In genomic region chr12:47066278-47067048, GRCh38 we compare ENCODE assay signal across 17 cellular contexts. TPM values are rescaled to one million over a fixed set of nuclear protein-coding genes. Genes with fewer than 3 reads are reported as not detected.
DNase-seq lines count a peak whose midpoint lies in the region; ATAC-seq, FAIRE-seq and TF ChIP-seq lines count a peak whose summit lies in the region.
"Had no signal": no experiment of that assay in that cellular context is flagged by ENCODE, and none has a peak within 500 bp of the region (broad histone marks: within the 10 kb centered on the region; RNA-seq: fewer than 3 reads in every experiment).

No MANE protein-coding gene starts in this region.

- H3K79me2 ChIP-seq in astrocyte (ENCODE audit: insufficient read depth, low read length): no peaks in the 10 kb centered on the region

- H3K27ac ChIP-seq in astrocyte (ENCODE audit: low read depth, low read length): no peak overlapping the region
- H3K27ac ChIP-seq: skin epidermis, thyroid gland had no signal

- intact Hi-C loops in activated CD4-positive, alpha-beta T cell treated with anti-CD3 and anti-CD28 coated beads for 36 hours (cut with DNase I, micrococcal nuclease): no loop called here

- no peaks in the 10 kb centered on the region for H3K27me3 ChIP-seq in astrocyte (ENCODE audit: insufficient read depth, low read length)
- H3K27me3 ChIP-seq: thyroid gland had no signal

- peak; percentile 33 for DNase-seq in activated CD4-positive, alpha-beta T cell treated with anti-CD3 and anti-CD28 coated beads for 36 hours
- no peak for DNase-seq in activated CD4-positive, alpha-beta T cell treated with anti-CD3 and anti-CD28 coated beads, Interleukin-2, amount 10 ng/mL, durations not matched to agents 7 days and 5 days
- peak; percentile 89 for DNase-seq in astrocyte (ENCODE audit: low read depth)
- no peak for DNase-seq in stimulated activated effector memory CD8-positive, alpha-beta T cell treated with anti-CD3 and anti-CD28 coated beads, Interleukin-12 subunit alpha, Interleukin-12 subunit beta, amount 100 ng/mL, for 72 hours (ENCODE audit: low spot score in 2 of 2)
- DNase-seq in NCI-H1417 (lab: John Stamatoyannopoulos, UW): no peak
- no peak for DNase-seq in NCI-H187 (lab: John Stamatoyannopoulos, UW)
- DNase-seq: Calu3, caudate nucleus, Kasumi-1, NCI-H2171, nephron progenitor cell, SK-N-SH, thyroid gland had no signal

- no peaks in the 10 kb centered on the region for H4K20me1 ChIP-seq in astrocyte (ENCODE audit: insufficient read depth, low read length)

- TF ChIP-seq CTCF in astrocyte (IDR thresholded peaks at IDR 0.05; ENCODE audit: insufficient read depth, low read depth, low read length): no peak

- FAIRE-seq in astrocyte (lab: Jason Lieb, UNC): no peak
- FAIRE-seq: A204.1 had no signal

- CTCF ChIA-PET in activated CD4-positive, alpha-beta T cell treated with anti-CD3 and anti-CD28 coated beads for 36 hours (lab: Charles Lee): interaction anchor here (0.6 to 3.3 kb wide), 9 partner anchors 11 to 438 kb away, joined by 3 to 18 read pairs (median 3); no protein-coding TSS in a partner anchor
- CTCF ChIA-PET in activated CD4-positive, alpha-beta T cell treated with anti-CD3 and anti-CD28 coated beads, Interleukin-2, amount 10 ng/mL, durations not matched to agents 7 days and 5 days (lab: Charles Lee): interaction anchor here (0.5 to 1.3 kb wide), 5 partner anchors 10 to 172 kb away, joined by 3 to 4 read pairs (median 3); no protein-coding TSS in a partner anchor

- POLR2A ChIA-PET in activated CD4-positive, alpha-beta T cell treated with anti-CD3 and anti-CD28 coated beads for 36 hours (lab: Charles Lee): no interaction called here
- POLR2A ChIA-PET in activated CD4-positive, alpha-beta T cell treated with anti-CD3 and anti-CD28 coated beads, Interleukin-2, amount 10 ng/mL, durations not matched to agents 7 days and 5 days (lab: Charles Lee): no interaction called here

- H3K36me3 Mint-ChIP-seq in activated CD4-positive, alpha-beta T cell treated with anti-CD3 and anti-CD28 coated beads for 36 hours (ENCODE audit: low read depth): no peaks in the 10 kb centered on the region
- H3K36me3 Mint-ChIP-seq in activated CD4-positive, alpha-beta T cell treated with anti-CD3 and anti-CD28 coated beads, Interleukin-2, amount 10 ng/mL, durations not matched to agents 7 days and 5 days (ENCODE audit: low read depth): no peaks in the 10 kb centered on the region
- no peaks in the 10 kb centered on the region for H3K36me3 Mint-ChIP-seq in astrocyte (ENCODE audit: low read depth, unreplicated experiment)
- H3K36me3 Mint-ChIP-seq in stimulated activated effector memory CD8-positive, alpha-beta T cell treated with anti-CD3 and anti-CD28 coated beads, Interleukin-12 subunit alpha, Interleukin-12 subunit beta, amount 100 ng/mL, for 72 hours: no peaks in the 10 kb centered on the region

- peaks cover 3% of the 10 kb centered on the region for H3K4me1 ChIP-seq in astrocyte (ENCODE audit: insufficient read depth, low read length)

- no peak overlapping the region for H2AFZ ChIP-seq in astrocyte (ENCODE audit: low read depth, low read length)

- no peaks in the 10 kb centered on the region for H3K9me3 ChIP-seq in astrocyte (ENCODE audit: insufficient read depth, low read depth, low read length)
- H3K9me3 ChIP-seq: SK-N-SH, thyroid gland had no signal

- no peak overlapping the region for H3K4me2 ChIP-seq in astrocyte (ENCODE audit: low read length)
- H3K4me2 ChIP-seq: SK-N-SH had no signal

- H3K4me3 ChIP-seq in astrocyte (ENCODE audit: insufficient read depth, low read depth, low read length): no peak overlapping the region
- H3K4me3 ChIP-seq: skin epidermis, thyroid gland had no signal

- H3K4me3 Mint-ChIP-seq in activated CD4-positive, alpha-beta T cell treated with anti-CD3 and anti-CD28 coated beads for 36 hours: no peak overlapping the region
- H3K4me3 Mint-ChIP-seq in activated CD4-positive, alpha-beta T cell treated with anti-CD3 and anti-CD28 coated beads, Interleukin-2, amount 10 ng/mL, durations not matched to agents 7 days and 5 days: no peak overlapping the region
- H3K4me3 Mint-ChIP-seq in astrocyte (ENCODE audit: unreplicated experiment): no peak overlapping the region
- peak overlapping the region; percentile 40 for H3K4me3 Mint-ChIP-seq in stimulated activated effector memory CD8-positive, alpha-beta T cell treated with anti-CD3 and anti-CD28 coated beads, Interleukin-12 subunit alpha, Interleukin-12 subunit beta, amount 100 ng/mL, for 72 hours
- H3K4me3 Mint-ChIP-seq: nephron progenitor cell had no signal

- H3K27ac Mint-ChIP-seq in activated CD4-positive, alpha-beta T cell treated with anti-CD3 and anti-CD28 coated beads for 36 hours: peak overlapping the region; percentile 56
- H3K27ac Mint-ChIP-seq in activated CD4-positive, alpha-beta T cell treated with anti-CD3 and anti-CD28 coated beads, Interleukin-2, amount 10 ng/mL, durations not matched to agents 7 days and 5 days: no peak overlapping the region
- no peak overlapping the region for H3K27ac Mint-ChIP-seq in astrocyte (ENCODE audit: unreplicated experiment)
- peak overlapping the region; percentile 91 for H3K27ac Mint-ChIP-seq in stimulated activated effector memory CD8-positive, alpha-beta T cell treated with anti-CD3 and anti-CD28 coated beads, Interleukin-12 subunit alpha, Interleukin-12 subunit beta, amount 100 ng/mL, for 72 hours

- no peaks in the 10 kb centered on the region for H3K27me3 Mint-ChIP-seq in activated CD4-positive, alpha-beta T cell treated with anti-CD3 and anti-CD28 coated beads for 36 hours
- H3K27me3 Mint-ChIP-seq in activated CD4-positive, alpha-beta T cell treated with anti-CD3 and anti-CD28 coated beads, Interleukin-2, amount 10 ng/mL, durations not matched to agents 7 days and 5 days: no peaks in the 10 kb centered on the region
- no peaks in the 10 kb centered on the region for H3K27me3 Mint-ChIP-seq in astrocyte (ENCODE audit: low read depth, unreplicated experiment)

- no peaks in the 10 kb centered on the region for H3K36me3 ChIP-seq in astrocyte (ENCODE audit: insufficient read depth, low read length)
- H3K36me3 ChIP-seq: thyroid gland had no signal

- H3K9ac ChIP-seq in astrocyte (ENCODE audit: low read length): no peak overlapping the region
- H3K9ac ChIP-seq: SK-N-SH had no signal

- H3K9me3 Mint-ChIP-seq in activated CD4-positive, alpha-beta T cell treated with anti-CD3 and anti-CD28 coated beads for 36 hours (ENCODE audit: low read depth): no peaks in the 10 kb centered on the region
- H3K9me3 Mint-ChIP-seq in activated CD4-positive, alpha-beta T cell treated with anti-CD3 and anti-CD28 coated beads, Interleukin-2, amount 10 ng/mL, durations not matched to agents 7 days and 5 days: no peaks in the 10 kb centered on the region
- no peaks in the 10 kb centered on the region for H3K9me3 Mint-ChIP-seq in astrocyte (ENCODE audit: unreplicated experiment)
- H3K9me3 Mint-ChIP-seq in stimulated activated effector memory CD8-positive, alpha-beta T cell treated with anti-CD3 and anti-CD28 coated beads, Interleukin-12 subunit alpha, Interleukin-12 subunit beta, amount 100 ng/mL, for 72 hours: no peaks in the 10 kb centered on the region

- peaks cover 13% of the 10 kb centered on the region for H3K4me1 Mint-ChIP-seq in activated CD4-positive, alpha-beta T cell treated with anti-CD3 and anti-CD28 coated beads for 36 hours
- no peaks in the 10 kb centered on the region for H3K4me1 Mint-ChIP-seq in activated CD4-positive, alpha-beta T cell treated with anti-CD3 and anti-CD28 coated beads, Interleukin-2, amount 10 ng/mL, durations not matched to agents 7 days and 5 days
- no peaks in the 10 kb centered on the region for H3K4me1 Mint-ChIP-seq in astrocyte (ENCODE audit: low read depth, unreplicated experiment)
- peaks cover 28% of the 10 kb centered on the region for H3K4me1 Mint-ChIP-seq in stimulated activated effector memory CD8-positive, alpha-beta T cell treated with anti-CD3 and anti-CD28 coated beads, Interleukin-12 subunit alpha, Interleukin-12 subunit beta, amount 100 ng/mL, for 72 hours

- peak; percentile 90 for ATAC-seq in activated CD4-positive, alpha-beta T cell treated with anti-CD3 and anti-CD28 coated beads for 36 hours
- ATAC-seq in HG02870 (IDR thresholded peaks at IDR 0.05; ENCODE audit: unreplicated experiment) (peak; percentile 83), HG02623 (IDR thresholded peaks at IDR 0.05; ENCODE audit: unreplicated experiment) (no peak)
- peak; percentile 95 for ATAC-seq in stimulated activated effector memory CD8-positive, alpha-beta T cell treated with anti-CD3 and anti-CD28 coated beads, Interleukin-12 subunit alpha, Interleukin-12 subunit beta, amount 100 ng/mL, for 72 hours

RNA-seq across cellular contexts. Expression of gene PCED1B, which starts 13.0 kb away (rescaled TPM):
- 10 to 100 TPM; 76.3 to 82.3 TPM for total RNA-seq in activated CD4-positive, alpha-beta T cell treated with anti-CD3 and anti-CD28 coated beads for 36 hours
- 10 to 100 TPM; 58.7 to 59.7 TPM for total RNA-seq in activated CD4-positive, alpha-beta T cell treated with anti-CD3 and anti-CD28 coated beads, Interleukin-2, amount 10 ng/mL, durations not matched to agents 7 days and 5 days
- 1.8 and 2.4 TPM in 2 replicates for total RNA-seq in astrocyte

RNA-seq across cellular contexts. Expression of gene AMIGO2, which starts 13.3 kb away (rescaled TPM):
- total RNA-seq in activated CD4-positive, alpha-beta T cell treated with anti-CD3 and anti-CD28 coated beads for 36 hours: 10 to 100 TPM; 15.1 to 17.1 TPM
- total RNA-seq in activated CD4-positive, alpha-beta T cell treated with anti-CD3 and anti-CD28 coated beads, Interleukin-2, amount 10 ng/mL, durations not matched to agents 7 days and 5 days: 10 to 100 TPM; 10.3 to 10.8 TPM
- 25.2 and 35.4 TPM in 2 replicates for total RNA-seq in astrocyte

Comparison
In these comparisons a context has a peak if more than half of its experiments do, and no peak if none do; other contexts are left out.
1. DNase-seq: peak in activated CD4-positive, alpha-beta T cell treated with anti-CD3 and anti-CD28 coated beads for 36 hours (single experiment) and astrocyte (single experiment); none in activated CD4-positive, alpha-beta T cell treated with anti-CD3 and anti-CD28 coated beads, Interleukin-2, amount 10 ng/mL, durations not matched to agents 7 days and 5 days (single experiment), stimulated activated effector memory CD8-positive, alpha-beta T cell treated with anti-CD3 and anti-CD28 coated beads, Interleukin-12 subunit alpha, Interleukin-12 subunit beta, amount 100 ng/mL, for 72 hours (0 of 2), NCI-H1417 (0 of 3) and NCI-H187 (0 of 2).
2. H3K27ac Mint-ChIP-seq: peak in activated CD4-positive, alpha-beta T cell treated with anti-CD3 and anti-CD28 coated beads for 36 hours (single experiment) and stimulated activated effector memory CD8-positive, alpha-beta T cell treated with anti-CD3 and anti-CD28 coated beads, Interleukin-12 subunit alpha, Interleukin-12 subunit beta, amount 100 ng/mL, for 72 hours (single experiment); none in activated CD4-positive, alpha-beta T cell treated with anti-CD3 and anti-CD28 coated beads, Interleukin-2, amount 10 ng/mL, durations not matched to agents 7 days and 5 days (single experiment) and astrocyte (single experiment).
3. RNA of gene PCED1B, which starts 13.0 kb away (total RNA-seq): 76.3 to 82.3 TPM in activated CD4-positive, alpha-beta T cell treated with anti-CD3 and anti-CD28 coated beads for 36 hours and 58.7 to 59.7 TPM in activated CD4-positive, alpha-beta T cell treated with anti-CD3 and anti-CD28 coated beads, Interleukin-2, amount 10 ng/mL, durations not matched to agents 7 days and 5 days; 1.8 to 2.4 TPM in astrocyte; every median in the first group is over 10 times any median in the second.